ENCODE assay signal across 14 cellular contexts in genomic region chr10:51137741-51138529, GRCh38.
A peak's percentile ranks its signal among the peaks of the same experiment; 100 is the strongest.
DNase-seq lines count a peak whose midpoint lies in the region; ATAC-seq, FAIRE-seq and TF ChIP-seq lines count a peak whose summit lies in the region.
"Had no signal": no experiment of that assay in that cellular context is flagged by ENCODE, and none has a peak within 500 bp of the region (broad histone marks: within the 10 kb centered on the region; RNA-seq: fewer than 3 reads in every experiment).

No MANE protein-coding gene starts in this region.

- intact Hi-C loops in GM12878 (cut with micrococcal nuclease; ENCODE audit: unreplicated experiment): no loop called here

- H3K36me3 ChIP-seq in GM12878 (ENCODE audit: control insufficient read depth in 2 of 2, insufficient read depth in 2 of 2, low read length in 1 of 2): no peaks in the 10 kb centered on the region
- H3K36me3 ChIP-seq: cardiac muscle cell, gastroesophageal sphincter, SJSA1 had no signal

- TF ChIP-seq CTCF in GM12878 (IDR thresholded peaks at IDR 0.05 in 2 of 3, conservative IDR thresholded peaks at IDR 0.05 in 1 of 3; ENCODE audit: control insufficient read depth in 2 of 3, extremely low read depth in 1 of 3, insufficient read depth in 1 of 3, low read depth in 3 of 3, low read length in 3 of 3): no peak

- no peak overlapping the region for H3K27ac ChIP-seq in GM12878 (ENCODE audit: control insufficient read depth, insufficient read depth)
- H3K27ac ChIP-seq: cardiac muscle cell, gastroesophageal sphincter, SJSA1 had no signal

- SMC1A ChIA-PET in GM12878 (lab: Charles Lee; ENCODE audit: uncharacterized antibody, unreplicated experiment): interaction anchor here (1.3 kb wide), 1 partner anchor 55 kb away, joined by 3 read pairs; no protein-coding TSS in a partner anchor

- no peak for TF ChIP-seq RAD21 in GM12878 (IDR thresholded peaks at IDR 0.05; ENCODE audit: insufficient read depth, low read depth, low read length)

- no peak overlapping the region for H2AFZ ChIP-seq in GM12878 (ENCODE audit: control insufficient read depth, low read depth, low read length)

- H3K4me2 ChIP-seq in GM12878 (ENCODE audit: control insufficient read depth, insufficient read depth): no peak overlapping the region

- TF ChIP-seq POLR2A in GM12878 (IDR thresholded peaks at IDR 0.05; ENCODE audit: low read depth, low read length): no peak

- no peak overlapping the region for H3K4me3 Mint-ChIP-seq in natural killer cell treated with Interleukin-12 subunit alpha and Interleukin-12 subunit beta and Interleukin-15 and Interleukin-18, amount 100 ng/mL, for 72 hours
- H3K4me3 Mint-ChIP-seq: activated T-helper 17 cell treated with anti-CD3 and anti-CD28 coated beads, Interleukin-2, amount 50 U/mL, for 72 hours had no signal

- no peaks in the 10 kb centered on the region for H3K9me3 ChIP-seq in GM12878 (replicated peaks; ENCODE audit: control insufficient read depth, insufficient read depth, low read length)
- H3K9me3 ChIP-seq: gastroesophageal sphincter, SJSA1 had no signal

- RAD21 ChIA-PET in GM12878 (lab: Charles Lee; ENCODE audit: unreplicated experiment): no interaction called here

- peaks cover 0 to 2% of the 10 kb centered on the region in 2 donors for H3K27me3 Mint-ChIP-seq in natural killer cell treated with Interleukin-12 subunit alpha and Interleukin-12 subunit beta and Interleukin-15 and Interleukin-18, amount 100 ng/mL, for 72 hours
- H3K27me3 Mint-ChIP-seq: activated T-helper 17 cell treated with anti-CD3 and anti-CD28 coated beads, Interleukin-2, amount 50 U/mL, for 72 hours had no signal

- peak; percentile 63 for ATAC-seq in GM19043 (IDR thresholded peaks at IDR 0.05; ENCODE audit: low read depth, unreplicated experiment)
- ATAC-seq in HG03135 (IDR thresholded peaks at IDR 0.05; ENCODE audit: unreplicated experiment): peak; percentile 58
- ATAC-seq in GM12878: peak; percentile 24; the same call in 2 of the 3 replicates
- no peak for ATAC-seq in natural killer cell treated with Interleukin-12 subunit alpha and Interleukin-12 subunit beta and Interleukin-15 and Interleukin-18, amount 100 ng/mL, for 72 hours
- ATAC-seq: activated T-helper 17 cell treated with anti-CD3 and anti-CD28 coated beads, Interleukin-2, amount 50 U/mL, for 72 hours; gastroesophageal sphincter had no signal

- H3K79me2 ChIP-seq in GM12878 (ENCODE audit: control insufficient read depth, insufficient read depth, low read length): no peaks in the 10 kb centered on the region

- POLR2A ChIA-PET in GM12878 (lab: Charles Lee): no interaction called here

- H3K4me1 Mint-ChIP-seq in natural killer cell treated with Interleukin-12 subunit alpha and Interleukin-12 subunit beta and Interleukin-15 and Interleukin-18, amount 100 ng/mL, for 72 hours (ENCODE audit: low read depth in 2 of 2): no peaks in the 10 kb centered on the region
- H3K4me1 Mint-ChIP-seq: activated T-helper 17 cell treated with anti-CD3 and anti-CD28 coated beads, Interleukin-2, amount 50 U/mL, for 72 hours had no signal

- in situ Hi-C loops in GM12878 (cut with MboI): no loop called here

- 2% methylated on average over 2 of the region's 2 CpGs for WGBS in GM12878 (ENCODE audit: insufficient coverage, insufficient replicate concordance, low lambda C conversion rate, missing lambda C conversion rate)

- no peak overlapping the region for H3K27ac Mint-ChIP-seq in natural killer cell treated with Interleukin-12 subunit alpha and Interleukin-12 subunit beta and Interleukin-15 and Interleukin-18, amount 100 ng/mL, for 72 hours
- H3K27ac Mint-ChIP-seq: activated T-helper 17 cell treated with anti-CD3 and anti-CD28 coated beads, Interleukin-2, amount 50 U/mL, for 72 hours had no signal

- no peak for FAIRE-seq in GM12878 (lab: Jason Lieb, UNC)

- no peaks in the 10 kb centered on the region for H3K9me3 Mint-ChIP-seq in natural killer cell treated with Interleukin-12 subunit alpha and Interleukin-12 subunit beta and Interleukin-15 and Interleukin-18, amount 100 ng/mL, for 72 hours
- H3K9me3 Mint-ChIP-seq: activated T-helper 17 cell treated with anti-CD3 and anti-CD28 coated beads, Interleukin-2, amount 50 U/mL, for 72 hours had no signal

- H3K27me3 ChIP-seq in GM12878 (replicated peaks in 1 of 2; ENCODE audit: control insufficient read depth in 2 of 2, insufficient read depth in 2 of 2, low read length in 1 of 2): no peaks in the 10 kb centered on the region
- H3K27me3 ChIP-seq: cardiac muscle cell, gastroesophageal sphincter, SJSA1 had no signal

- DNase-seq in GM12878 (ENCODE audit: low read depth, low spot score) (no peak), renal cortical epithelial cell (ENCODE audit: low read depth) (peak; percentile 84), NCI-H1092 (lab: John Stamatoyannopoulos, UW) (no peak), T-helper 9 cell (no peak)
- DNase-seq in natural killer cell treated with Interleukin-12 subunit alpha and Interleukin-12 subunit beta and Interleukin-15 and Interleukin-18, amount 100 ng/mL, for 72 hours (ENCODE audit: low spot score): no peak
- DNase-seq: activated CD4-positive, CD25-positive, alpha-beta regulatory T cell; DMS 273 treated with DMSO at 0.1 percent for 48 hours; NCI-H526 had no signal

- H3K9ac ChIP-seq in GM12878 (ENCODE audit: control insufficient read depth, insufficient read depth, low read length): no peak overlapping the region

- TF ChIP-seq EP300 in GM12878 (IDR thresholded peaks at IDR 0.05; ENCODE audit: borderline replicate concordance in 1 of 2, control insufficient read depth in 1 of 2, low read depth in 2 of 2, low read length in 2 of 2): no peak

- no peak overlapping the region for H3K4me3 ChIP-seq in GM12878
- H3K4me3 ChIP-seq: cardiac muscle cell, gastroesophageal sphincter, SJSA1 had no signal

- H3K36me3 Mint-ChIP-seq in natural killer cell treated with Interleukin-12 subunit alpha and Interleukin-12 subunit beta and Interleukin-15 and Interleukin-18, amount 100 ng/mL, for 72 hours: no peaks in the 10 kb centered on the region

- no TSS peak for BruUV-seq in GM12878 (replicated peaks; lab: Mats Ljungman, UMichigan)

- no peaks in the 10 kb centered on the region for H4K20me1 ChIP-seq in GM12878 (ENCODE audit: control insufficient read depth, insufficient read depth)

- no peaks in the 10 kb centered on the region for H3K4me1 ChIP-seq in GM12878 (ENCODE audit: control insufficient read depth, insufficient read depth, low read length)
- H3K4me1 ChIP-seq: SJSA1 had no signal

- CTCF ChIA-PET in GM12878 (lab: Yijun Ruan, JAX): interaction anchor here (0.7 kb wide), 1 partner anchor 67 kb away, joined by 3 read pairs; no protein-coding TSS in a partner anchor

TF ChIP-seq in GM12878, 131 proteins besides CTCF, POLR2A, EP300 and RAD21 (continues in another document):
- TF ChIP-seq ZBTB40 (IDR thresholded peaks at IDR 0.05; ENCODE audit: borderline replicate concordance) (no peak), CHD1 (IDR thresholded peaks at IDR 0.05; ENCODE audit: low read depth, low read length) (no peak), E2F4 (IDR thresholded peaks at IDR 0.05; ENCODE audit: low read depth, low read length) (no peak), CHD2 (IDR thresholded peaks at IDR 0.05; ENCODE audit: borderline replicate concordance, low read depth, low read length) (no peak), BRCA1 (IDR thresholded peaks at IDR 0.05; ENCODE audit: low read depth, low read length) (no peak), USF1 (IDR thresholded peaks at IDR 0.05; ENCODE audit: borderline replicate concordance, extremely low read length, insufficient read depth, low read depth, low read length) (no peak)

Comparison
In these comparisons a context has a peak if more than half of its experiments do, and no peak if none do; other contexts are left out.
1. ATAC-seq: peak in GM19043 (single experiment), HG03135 (single experiment) and GM12878 (single experiment); none in natural killer cell treated with Interleukin-12 subunit alpha and Interleukin-12 subunit beta and Interleukin-15 and Interleukin-18, amount 100 ng/mL, for 72 hours (0 of 2).